8 cellular contexts compared by ENCODE assay signal in the genomic region with DNA sequence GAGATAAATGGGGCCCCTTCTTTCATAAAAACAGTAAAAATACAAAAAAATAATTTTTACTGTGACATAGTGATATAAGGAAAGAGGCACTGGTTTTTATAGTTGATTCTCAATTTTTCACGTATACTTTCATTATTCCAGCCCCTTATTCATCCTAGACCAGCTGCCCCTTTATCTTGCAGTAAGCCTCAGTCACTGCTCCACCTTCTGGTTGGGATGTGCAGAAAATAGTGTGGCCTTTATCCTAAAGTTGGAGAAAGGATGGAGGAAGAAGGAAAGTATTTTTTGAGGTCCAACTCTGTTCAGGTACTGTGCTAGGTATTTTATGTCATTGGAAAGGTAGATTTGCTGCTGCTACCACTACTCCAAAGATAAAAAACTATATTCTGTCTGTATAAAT.
DNase-seq lines count a peak whose midpoint lies in the region; ATAC-seq and TF ChIP-seq lines count a peak whose summit lies in the region.

No MANE protein-coding gene starts in this region.

- no peak overlapping the region for H3K27ac ChIP-seq in cardiac muscle cell
- no peak overlapping the region for H3K27ac ChIP-seq in RWPE2 (ENCODE audit: poor library complexity, severe bottlenecking)

- peaks cover 33% of the 10 kb centered on the region for H3K36me3 ChIP-seq in cardiac muscle cell
- H3K36me3 ChIP-seq in RWPE2 (ENCODE audit: low read depth): peaks cover 55% of the 10 kb centered on the region

- intact Hi-C loops in Right ventricle myocardium inferior (cut with DNase I): loop anchor here (5.0 kb wide), 3 partner anchors 121 to 216 kb away; a partner anchor contains a TSS

- H3K4me1 ChIP-seq in cardiac muscle cell (ENCODE audit: low read depth) (no peaks in the 10 kb centered on the region), RWPE2 (ENCODE audit: insufficient read depth, poor library complexity, severe bottlenecking) (no peaks in the 10 kb centered on the region)

- ATAC-seq in Right ventricle myocardium inferior (no peak), RWPE2 (ENCODE audit: low read depth) (0 out of 3 replicates have a peak, but pooled peaks have one; percentile 57), GM21619 (IDR thresholded peaks at IDR 0.05; ENCODE audit: unreplicated experiment) (no peak), HG03039 (IDR thresholded peaks at IDR 0.05; ENCODE audit: unreplicated experiment) (no peak), HG03354 (IDR thresholded peaks at IDR 0.05; ENCODE audit: poor library complexity, severe bottlenecking, unreplicated experiment) (no peak)

- DNase-seq in cardiac muscle cell (ENCODE audit: low read depth in 1 of 2, low spot score in 1 of 2) (peak; percentile 50 to 75), Right ventricle myocardium inferior (ENCODE audit: missing footprints) (no peak), RWPE2 (ENCODE audit: low spot score) (no peak), fibroblast of villous mesenchyme (ENCODE audit: low read depth) (peak; percentile 64), retinal pigment epithelial cell (ENCODE audit: low read depth) (peak; percentile 6)

- H3K4me3 ChIP-seq in cardiac muscle cell (no peak overlapping the region), RWPE2 (ENCODE audit: severe bottlenecking) (no peak overlapping the region), fibroblast of villous mesenchyme (ENCODE audit: low read depth, low read length) (no peak overlapping the region), retinal pigment epithelial cell (ENCODE audit: low read length) (no peak overlapping the region)

- H3K9me3 ChIP-seq in cardiac muscle cell (ENCODE audit: low read depth) (no peaks in the 10 kb centered on the region), RWPE2 (ENCODE audit: severe bottlenecking) (no peaks in the 10 kb centered on the region)

- H3K27me3 ChIP-seq in cardiac muscle cell (no peaks in the 10 kb centered on the region), RWPE2 (ENCODE audit: insufficient read depth, poor library complexity, severe bottlenecking) (no peaks in the 10 kb centered on the region)

- peak; percentile 78 for TF ChIP-seq CTCF in cardiac muscle cell (IDR thresholded peaks at IDR 0.05; ENCODE audit: low read depth, low read length)
- peak; percentile 69 for TF ChIP-seq CTCF in RWPE2 (IDR thresholded peaks at IDR 0.05; ENCODE audit: poor library complexity, severe bottlenecking)
- TF ChIP-seq CTCF in fibroblast of villous mesenchyme (IDR thresholded peaks at IDR 0.05; ENCODE audit: insufficient read depth, low read depth, low read length): peak; percentile 84
- TF ChIP-seq CTCF in retinal pigment epithelial cell (conservative IDR thresholded peaks at IDR 0.05; ENCODE audit: low read depth, low read length): peak; percentile 79

Comparison
In these comparisons a context has a peak if more than half of its experiments do, and no peak if none do; other contexts are left out.
1. DNase-seq: peak in cardiac muscle cell (2 of 2), fibroblast of villous mesenchyme (single experiment) and retinal pigment epithelial cell (single experiment); none in Right ventricle myocardium inferior (single experiment) and RWPE2 (single experiment).
2. Peak in every context shown above with its lines, with median percentiles within 50 percentile points of each other: CTCF ChIP-seq.